Comparison of ENCODE assay signal across 16 cellular contexts in the genomic region with DNA sequence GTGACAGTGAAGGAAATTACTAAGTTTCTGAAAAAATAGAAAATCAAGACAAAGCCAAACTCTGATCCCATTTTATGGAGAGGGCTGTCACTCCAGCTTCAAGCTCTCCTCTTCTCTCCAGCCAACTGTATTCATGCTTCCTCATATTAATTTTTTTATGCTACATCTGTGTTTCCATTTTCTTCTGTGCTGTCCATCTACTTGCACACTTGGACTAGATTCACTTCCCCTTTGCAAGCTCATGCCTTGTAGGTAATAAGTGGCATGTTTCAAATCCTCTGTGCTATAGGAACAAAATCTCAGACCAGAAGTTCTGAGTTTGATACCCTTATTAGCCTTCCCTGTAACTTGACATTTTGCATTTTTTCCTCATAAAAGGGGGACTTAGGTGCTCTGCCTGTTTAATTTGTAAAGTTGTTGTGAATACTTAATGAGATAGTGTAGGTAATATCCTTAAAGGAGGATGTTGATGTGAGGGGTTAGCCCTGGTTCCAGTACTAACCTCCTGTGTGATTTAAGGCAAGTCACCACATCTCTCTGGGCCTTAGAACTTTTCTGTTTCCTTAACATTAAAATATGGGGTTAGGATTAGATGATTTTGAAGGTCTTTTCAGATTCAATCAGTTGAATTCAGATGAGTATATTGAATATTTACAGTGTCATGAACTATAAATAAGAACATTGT.
A peak's percentile ranks its signal among the peaks of the same experiment; 100 is the strongest.
DNase-seq lines count a peak whose midpoint lies in the region; ATAC-seq and TF ChIP-seq lines count a peak whose summit lies in the region.
"Had no signal": no experiment of that assay in that cellular context is flagged by ENCODE, and none has a peak within 500 bp of the region (broad histone marks: within the 10 kb centered on the region; RNA-seq: fewer than 3 reads in every experiment).

No MANE protein-coding gene starts in this region.

- H3F3A ChIP-seq in smooth muscle cell (ENCODE audit: low read depth), result no peaks in the 10 kb centered on the region

- CTCF ChIA-PET in OCI-LY7 (lab: Charles Lee; ENCODE audit: unreplicated experiment), result no interaction called here

- DNase-seq in OCI-LY7 (ENCODE audit: low spot score) (peak; percentile 4), smooth muscle cell (lab: John Stamatoyannopoulos, UW; ENCODE audit: unreplicated experiment) (no peak), NCI-H526 treated with DMSO at 0.1 percent for 48 hours (lab: John Stamatoyannopoulos, UW) (no peak), NCI-H187 treated with DMSO at 0.1 percent for 48 hours (lab: John Stamatoyannopoulos, UW) (no peak), epidermal melanocyte (ENCODE audit: insufficient read length, low spot score) (no peak)
- DNase-seq: foreskin fibroblast, NCI-H146, NCI-H524, T-helper 2 cell had no signal

- POLR2A ChIA-PET in OCI-LY7 (lab: Charles Lee), result no interaction called here

- no peaks in the 10 kb centered on the region for H3K9me2 ChIP-seq in OCI-LY7 (ENCODE audit: insufficient read depth, low read length)

- intact Hi-C loops in OCI-LY7 (cut with micrococcal nuclease; ENCODE audit: unreplicated experiment), result no loop called here

- H3K27me3 ChIP-seq in smooth muscle cell (ENCODE audit: low read depth), result no peaks in the 10 kb centered on the region

- H4K20me1 ChIP-seq in OCI-LY7 (ENCODE audit: insufficient read depth, low read length) (no peaks in the 10 kb centered on the region), smooth muscle cell (ENCODE audit: low read depth) (no peaks in the 10 kb centered on the region)

- no peak overlapping the region for H3K4me2 ChIP-seq in OCI-LY7 (ENCODE audit: low read length)
- H3K4me2 ChIP-seq in smooth muscle cell, result no peak overlapping the region

- peak; percentile 86 for ATAC-seq in GM18505 (IDR thresholded peaks at IDR 0.05; ENCODE audit: unreplicated experiment)
- ATAC-seq in GM21423 (IDR thresholded peaks at IDR 0.05; ENCODE audit: unreplicated experiment), result peak; percentile 76
- ATAC-seq in HG03175 (IDR thresholded peaks at IDR 0.05; ENCODE audit: unreplicated experiment), result peak; percentile 72
- ATAC-seq: HCT116 had no signal

- H3K36me3 ChIP-seq in OCI-LY7 (ENCODE audit: insufficient read depth, low read length) (no peaks in the 10 kb centered on the region), smooth muscle cell (ENCODE audit: low read depth) (no peaks in the 10 kb centered on the region)
- H3K36me3 ChIP-seq: thoracic aorta had no signal

- H3K79me2 ChIP-seq in OCI-LY7 (ENCODE audit: insufficient read depth, low read depth, low read length) (no peaks in the 10 kb centered on the region), smooth muscle cell (ENCODE audit: low read depth) (no peaks in the 10 kb centered on the region)

- H3K4me3 ChIP-seq in OCI-LY7 (ENCODE audit: low read depth, low read length, poor library complexity, severe bottlenecking), result no peak overlapping the region
- no peak overlapping the region for H3K4me3 ChIP-seq in smooth muscle cell
- H3K4me3 ChIP-seq: lung, thoracic aorta had no signal

- H3K9ac ChIP-seq in smooth muscle cell (ENCODE audit: low read depth), result no peak overlapping the region

- TF ChIP-seq CTCF in OCI-LY7 (conservative IDR thresholded peaks at IDR 0.05; ENCODE audit: low read length), result no peak
- TF ChIP-seq CTCF in smooth muscle cell (IDR thresholded peaks at IDR 0.05; ENCODE audit: borderline replicate concordance, insufficient read depth, poor library complexity, severe bottlenecking), result no peak

- H3K4me1 ChIP-seq in OCI-LY7 (ENCODE audit: insufficient read depth, low read length, poor library complexity, severe bottlenecking) (no peaks in the 10 kb centered on the region), smooth muscle cell (ENCODE audit: low read depth) (no peaks in the 10 kb centered on the region)

- TF ChIP-seq POLR2A in GM18505 (IDR thresholded peaks at IDR 0.05; ENCODE audit: borderline replicate concordance, extremely low read depth, insufficient read depth, insufficient read length), result no peak

- no TSS peak for BruUV-seq in OCI-LY7 (replicated peaks; lab: Mats Ljungman, UMichigan)

- H2AFZ ChIP-seq in OCI-LY7 (ENCODE audit: low read length) (no peak overlapping the region), smooth muscle cell (ENCODE audit: low read depth) (no peak overlapping the region)

- no peaks in the 10 kb centered on the region for H3K9me3 ChIP-seq in OCI-LY7 (ENCODE audit: low read length)
- no peaks in the 10 kb centered on the region for H3K9me3 ChIP-seq in smooth muscle cell (replicated peaks; ENCODE audit: low read depth)
- H3K9me3 ChIP-seq: thoracic aorta had no signal

- no peak overlapping the region for H3K27ac ChIP-seq in OCI-LY7 (ENCODE audit: low read depth, low read length, poor library complexity, severe bottlenecking)
- H3K27ac ChIP-seq in smooth muscle cell (ENCODE audit: low read depth), result no peak overlapping the region
- H3K27ac ChIP-seq: RWPE1, thoracic aorta had no signal
